Comparison of ENCODE assay signal across 8 cellular contexts in the genomic region with DNA sequence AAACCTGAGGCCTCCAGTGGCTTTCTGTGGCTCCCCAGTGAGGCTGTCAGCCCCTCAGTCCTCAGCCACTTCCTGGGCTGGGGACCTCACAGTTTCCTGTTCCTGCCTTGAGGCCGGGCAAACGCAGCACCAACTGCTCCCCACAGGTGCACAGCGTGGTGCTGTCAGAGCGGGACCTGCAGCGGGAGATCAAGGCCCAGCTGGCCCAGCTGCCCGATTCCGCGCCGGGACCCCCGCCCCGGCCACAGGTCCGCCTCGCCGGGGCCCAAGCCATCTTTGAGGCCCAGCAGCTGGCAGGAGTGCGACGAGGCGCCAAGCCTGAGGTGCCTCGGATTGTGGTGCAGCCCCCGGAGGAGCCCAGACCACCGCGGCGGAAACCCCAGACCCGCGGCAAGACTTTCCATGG. TPM values are rescaled to one million over a fixed set of nuclear protein-coding genes. Genes with fewer than 3 reads are reported as not detected.
DNase-seq lines count a peak whose midpoint lies in the region; ATAC-seq and TF ChIP-seq lines count a peak whose summit lies in the region.
"Had no signal": no experiment of that assay in that cellular context is flagged by ENCODE, and none has a peak within 500 bp of the region (broad histone marks: within the 10 kb centered on the region; RNA-seq: fewer than 3 reads in every experiment).

No MANE protein-coding gene starts in this region.

- H3K4me2 ChIP-seq in SU-DHL-6 (ENCODE audit: low read depth, low read length, poor library complexity, severe bottlenecking), result peak overlapping the region; percentile 48

- peak; percentile 58 to 75 for DNase-seq in central memory CD8-positive, alpha-beta T cell (ENCODE audit: low spot score in 2 of 2)
- DNase-seq in prostate gland (ENCODE audit: low spot score) (no peak), amniotic stem cell (lab: John Stamatoyannopoulos, UW) (no peak)

- H3K27ac Mint-ChIP-seq in central memory CD8-positive, alpha-beta T cell (ENCODE audit: low read depth), result peak overlapping the region; percentile 92

- no peaks in the 10 kb centered on the region for H3K27me3 Mint-ChIP-seq in central memory CD8-positive, alpha-beta T cell

- peaks cover 36% of the 10 kb centered on the region for H3F3A ChIP-seq in SU-DHL-6 (ENCODE audit: insufficient read depth)

- H3K79me2 ChIP-seq in SU-DHL-6 (ENCODE audit: insufficient read depth, low read length), result no peaks in the 10 kb centered on the region

- H3K9ac ChIP-seq in SU-DHL-6 (ENCODE audit: low read length), result peak overlapping the region; percentile 57

- H3K36me3 ChIP-seq in SU-DHL-6 (ENCODE audit: low read length) (no peaks in the 10 kb centered on the region), prostate gland (no peaks in the 10 kb centered on the region), gastroesophageal sphincter (no peaks in the 10 kb centered on the region)

- H3K36me3 Mint-ChIP-seq in central memory CD8-positive, alpha-beta T cell (ENCODE audit: insufficient read depth), result peaks cover 43% of the 10 kb centered on the region

- peak overlapping the region; percentile 87 for H3K4me3 Mint-ChIP-seq in central memory CD8-positive, alpha-beta T cell

- H3K9me3 Mint-ChIP-seq in central memory CD8-positive, alpha-beta T cell, result no peaks in the 10 kb centered on the region

- H3K9me3 ChIP-seq in SU-DHL-6 (ENCODE audit: insufficient read depth, low read length), result no peaks in the 10 kb centered on the region
- no peaks in the 10 kb centered on the region for H3K9me3 ChIP-seq in prostate gland
- H3K9me3 ChIP-seq in gastroesophageal sphincter, result no peaks in the 10 kb centered on the region

- WGBS in prostate gland, result 75% methylated on average over 11 of the region's 24 CpGs
- no CpG with 5 or more reads among the region's 24 CpGs for WGBS in gastroesophageal sphincter (ENCODE audit: low coverage in 1 of 2), 2 donors

- TF ChIP-seq POLR2A in prostate gland (IDR thresholded peaks at IDR 0.05) (no peak), gastroesophageal sphincter (IDR thresholded peaks at IDR 0.05) (no peak)

- H4K20me1 ChIP-seq in SU-DHL-6 (ENCODE audit: low read depth, low read length), result no peaks in the 10 kb centered on the region

- ATAC-seq in GM19463 (IDR thresholded peaks at IDR 0.05; ENCODE audit: unreplicated experiment) (peak; percentile 43), gastroesophageal sphincter (no peak)
- peak; percentile 84 for ATAC-seq in central memory CD8-positive, alpha-beta T cell (replicated peaks; ENCODE audit: extremely low read depth, poor library complexity, severe bottlenecking)

- TF ChIP-seq CTCF in SU-DHL-6 (IDR thresholded peaks at IDR 0.05; ENCODE audit: insufficient read depth, low read length, poor library complexity, severe bottlenecking) (no peak), prostate gland (IDR thresholded peaks at IDR 0.05) (no peak), gastroesophageal sphincter (IDR thresholded peaks at IDR 0.05) (no peak)

- H3K4me1 ChIP-seq in prostate gland (replicated peaks), result no peaks in the 10 kb centered on the region
- H3K4me1 ChIP-seq in gastroesophageal sphincter, result peaks cover 0 to 18% (median 0%) of the 10 kb centered on the region in 3 donors

- peaks cover 88% of the 10 kb centered on the region for H3K4me1 Mint-ChIP-seq in central memory CD8-positive, alpha-beta T cell

- peak overlapping the region; percentile 23 for H3K4me3 ChIP-seq in SU-DHL-6 (ENCODE audit: insufficient read depth, low read length, poor library complexity, severe bottlenecking)
- H3K4me3 ChIP-seq in prostate gland, result no peak overlapping the region
- H3K4me3 ChIP-seq in gastroesophageal sphincter, result no peak overlapping the region

- intact Hi-C loops in prostate gland (cut with DNase I), result no loop called here

- H2AFZ ChIP-seq in SU-DHL-6 (ENCODE audit: low read depth, low read length, severe bottlenecking), result no peak overlapping the region

- H3K27ac ChIP-seq in SU-DHL-6 (ENCODE audit: low read depth, low read length) (peak overlapping the region; percentile 88), temporal lobe (ENCODE audit: low read depth, low read length) (peak overlapping the region; percentile 100), prostate gland (no peak overlapping the region), gastroesophageal sphincter (no peak overlapping the region)

- no peaks in the 10 kb centered on the region for H3K27me3 ChIP-seq in SU-DHL-6 (ENCODE audit: low read length)
- no peaks in the 10 kb centered on the region for H3K27me3 ChIP-seq in prostate gland (replicated peaks; ENCODE audit: insufficient read depth)
- peaks cover 89% of the 10 kb centered on the region for H3K27me3 ChIP-seq in gastroesophageal sphincter

- no peak for TF ChIP-seq EP300 in gastroesophageal sphincter (IDR thresholded peaks at IDR 0.05)

- H3K9me2 ChIP-seq in SU-DHL-6 (replicated peaks; ENCODE audit: insufficient read depth, low read length), result no peaks in the 10 kb centered on the region

RNA-seq across cellular contexts. Expression of gene TBC1D10C, which starts 5.4 kb away (rescaled TPM):
- 0.25 TPM for total RNA-seq in temporal lobe
- total RNA-seq in prostate gland, result 1 to 10 TPM; 3.7 to 6.5 TPM
- 1 to 10 TPM in 3 of 4 donors, under 1 TPM in 1; 0.30 to 2.0 (median 1.5) TPM for total RNA-seq in gastroesophageal sphincter
- total RNA-seq: lung microvascular endothelial cell had no signal

RNA-seq across cellular contexts. Expression of gene CARNS1, which starts 6.2 kb away (rescaled TPM):
- 0.25 TPM for total RNA-seq in temporal lobe
- 1 to 10 TPM in 1 of 2 donors, under 1 TPM in 1; 0.91 to 1.0 TPM for total RNA-seq in prostate gland
- total RNA-seq in gastroesophageal sphincter, result 1 to 10 TPM in 3 of 4 donors, under 1 TPM in 1; 0.73 to 3.3 (median 1.6) TPM

RNA-seq across cellular contexts. Expression of gene PPP1CA, which starts 7.6 kb away (rescaled TPM):
- total RNA-seq in temporal lobe (46.0 TPM), prostate gland (100 to 1,000 TPM; 168 to 215 TPM), gastroesophageal sphincter (10 to 100 TPM; 49.9 to 78.6 (median 63.4) TPM)

RNA-seq across cellular contexts. Expression of gene RAD9A, which starts 17.5 kb away (rescaled TPM):
- total RNA-seq in temporal lobe, result 19.9 TPM
- 10 to 100 TPM; 30.2 to 49.4 TPM for total RNA-seq in prostate gland
- total RNA-seq in gastroesophageal sphincter, result 10 to 100 TPM in 2 of 4 donors, 1 to 10 TPM in 2; 8.5 to 16.0 (median 11.1) TPM

RNA-seq across cellular contexts. Expression of gene RPS6KB2, which starts 19.0 kb away (rescaled TPM):
- total RNA-seq in temporal lobe (15.7 TPM), prostate gland (10 to 100 TPM; 54.5 to 72.9 TPM), gastroesophageal sphincter (10 to 100 TPM; 35.8 to 49.7 (median 45.6) TPM)

Comparison
In these comparisons a context has a peak if more than half of its experiments do, and no peak if none do; other contexts are left out.
1. H3K27ac ChIP-seq: peak in SU-DHL-6 (single experiment) and temporal lobe (single experiment); none in prostate gland (0 of 2) and gastroesophageal sphincter (0 of 4).
2. DNase-seq: peak in central memory CD8-positive, alpha-beta T cell (2 of 2); none in prostate gland (single experiment) and amniotic stem cell (single experiment).